In the genomic region with DNA sequence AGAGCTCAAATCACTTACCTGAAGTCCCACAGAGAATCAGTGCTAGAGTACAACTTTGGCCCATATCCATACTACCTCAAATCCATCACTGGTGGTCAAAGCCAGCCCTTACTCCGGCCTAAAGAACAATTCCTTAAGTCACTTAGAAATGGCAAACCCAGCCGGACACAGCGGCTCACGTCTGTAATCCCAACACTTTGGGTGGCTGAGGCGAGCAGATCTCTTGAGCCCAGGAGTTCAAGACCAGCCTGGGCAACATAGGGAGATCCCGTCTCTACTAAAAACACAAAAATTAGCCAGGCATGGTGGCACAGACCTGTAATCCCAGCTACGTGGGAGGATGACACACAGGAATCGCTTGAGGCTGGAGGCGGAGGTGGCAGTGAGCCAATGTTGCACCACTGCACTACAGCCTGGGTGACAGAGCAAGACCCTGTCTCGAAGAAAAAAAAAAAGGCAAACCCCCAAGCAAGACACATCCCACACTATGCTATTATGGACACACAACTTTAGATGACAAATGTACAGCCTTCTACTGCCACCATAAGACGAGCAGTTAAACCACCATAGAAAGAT, we compare ENCODE assay signal across 24 cellular contexts. TPM values are rescaled to one million over a fixed set of nuclear protein-coding genes. Genes with fewer than 3 reads are reported as not detected.
DNase-seq lines count a peak whose midpoint lies in the region; ATAC-seq and TF ChIP-seq lines count a peak whose summit lies in the region.
"Had no signal": no experiment of that assay in that cellular context is flagged by ENCODE, and none has a peak within 500 bp of the region (broad histone marks: within the 10 kb centered on the region; RNA-seq: fewer than 3 reads in every experiment).

No MANE protein-coding gene starts in this region.

- DNase-seq in Daoy (ENCODE audit: low read depth) (peak; percentile 57), RPMI7951 (ENCODE audit: low read depth) (peak; percentile 56), fibroblast of mammary gland (ENCODE audit: low read depth) (peak; percentile 41), sciatic nerve (ENCODE audit: low spot score) (peak; percentile 56), anterior cingulate cortex (lab: John Stamatoyannopoulos, UW) (no peak), left colon (no peak)
- DNase-seq: Caco-2; CD8-positive, alpha-beta T cell; EL; GDM1; Karpas-422; NCI-H1092 treated with DMSO at 0.1 percent for 48 hours; NCI-H1436; NCI-H187; NCI-H2081 treated with DMSO at 0.1 percent for 48 hours; NCI-H2171; NCI-H226; NCI-H510A; NCI-H69; SIG-M5 had no signal

- intact Hi-C loops in sciatic nerve (cut with DNase I) = no loop called here
- intact Hi-C loops in left colon (cut with DNase I, micrococcal nuclease) = no loop called here

- no peak overlapping the region for H3K4me3 ChIP-seq in fibroblast of mammary gland (ENCODE audit: control insufficient read depth, low read depth, low read length)
- H3K4me3 ChIP-seq: GM12878, SK-N-MC had no signal

- TF ChIP-seq CTCF in fibroblast of mammary gland (conservative IDR thresholded peaks at IDR 0.05; ENCODE audit: control insufficient read depth, insufficient read depth, low read depth, low read length) = no peak

- no peak for ATAC-seq in sciatic nerve
- ATAC-seq in HG03025 (IDR thresholded peaks at IDR 0.05; ENCODE audit: low FRiP score, unreplicated experiment) = no peak
- ATAC-seq in left colon = no peak
- ATAC-seq: CD8-positive, alpha-beta T cell; GM12878; Panc1 had no signal

RNA-seq across cellular contexts. Expression of a gene that starts 24.0 kb away (rescaled TPM):
- total RNA-seq in Daoy (2014; rRNA removed; shearing (Covaris generic)) = 3.9 and 5.3 TPM in 2 replicates
- total RNA-seq in RPMI7951 (2014; rRNA removed; shearing (Covaris generic)) = 5.6 and 6.4 TPM in 2 replicates
- total RNA-seq in sciatic nerve (18.0 TPM), left colon (1 to 10 TPM; 7.6 to 8.5 TPM)

Comparison
In these comparisons a context has a peak if more than half of its experiments do, and no peak if none do; other contexts are left out.
1. DNase-seq: peak in Daoy (single experiment), RPMI7951 (single experiment), fibroblast of mammary gland (single experiment) and sciatic nerve (single experiment); none in anterior cingulate cortex (0 of 58) and left colon (0 of 2).